16 cellular contexts compared by ENCODE assay signal in the genomic region with DNA sequence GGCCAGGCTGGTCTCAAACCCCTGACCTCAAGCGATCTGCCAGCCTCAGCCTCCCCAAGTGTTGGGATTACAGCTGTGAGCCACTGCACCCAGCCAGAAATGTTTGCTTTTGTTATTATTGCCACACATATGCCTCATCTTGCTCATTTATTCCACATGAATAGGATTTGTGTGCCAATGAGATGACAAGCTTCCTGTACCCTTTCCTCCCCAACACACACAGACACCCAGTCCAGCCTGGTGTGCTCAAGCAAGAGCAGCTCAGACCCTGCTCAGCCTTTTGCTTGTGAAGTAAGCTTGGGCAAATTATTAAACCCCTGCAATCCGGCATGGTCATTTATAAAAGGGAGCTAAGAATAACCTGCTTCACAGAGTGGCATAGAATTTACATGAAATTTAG.
A peak's percentile ranks its signal among the peaks of the same experiment; 100 is the strongest.
DNase-seq lines count a peak whose midpoint lies in the region; ATAC-seq and TF ChIP-seq lines count a peak whose summit lies in the region.
"Had no signal": no experiment of that assay in that cellular context is flagged by ENCODE, and none has a peak within 500 bp of the region (broad histone marks: within the 10 kb centered on the region; RNA-seq: fewer than 3 reads in every experiment).

No MANE protein-coding gene starts in this region.

- 77% methylated on average over 2 of the region's 2 CpGs for WGBS in right cardiac atrium
- WGBS in esophagus squamous epithelium, 2 donors = 68 to 72% methylated on average over 2 of the region's 2 CpGs

- intact Hi-C loops in right cardiac atrium (cut with DNase I) = no loop called here
- intact Hi-C loops in esophagus squamous epithelium (cut with DNase I) = no loop called here

- H3K4me1 ChIP-seq in cardiac muscle cell (ENCODE audit: low read depth) (peaks cover 19% of the 10 kb centered on the region), right cardiac atrium (ENCODE audit: control insufficient read depth, insufficient read depth, low read length) (no peaks in the 10 kb centered on the region), esophagus squamous epithelium (no peaks in the 10 kb centered on the region)

- DNase-seq in cardiac muscle cell (ENCODE audit: low read depth in 1 of 2, low spot score in 1 of 2) = peak in 1 of 2 donors; percentile 55
- no peak for DNase-seq in right cardiac atrium
- peak; percentile 32 for DNase-seq in RPMI7951 (ENCODE audit: low read depth)
- peak; percentile 75 for DNase-seq in fibroblast of pulmonary artery (ENCODE audit: low read depth)
- DNase-seq in esophagus squamous epithelium (lab: John Stamatoyannopoulos, UW) = no peak
- no peak for DNase-seq in GM13977 (ENCODE audit: low spot score)
- no peak for DNase-seq in NCI-H510A treated with DMSO at 0.1 percent for 48 hours (lab: John Stamatoyannopoulos, UW)
- DNase-seq: activated naive CD4-positive, alpha-beta T cell treated with anti-CD3 and anti-CD28 coated beads for 36 hours; immature natural killer cell; MV-4-11; NCI-H82; stimulated activated CD4-positive, alpha-beta T cell treated with anti-CD3 and anti-CD28 coated beads, Interleukin-2, amount 100 ng/mL, for 24 hours had no signal

- in situ Hi-C loops in GM13977 (cut with MboI; ENCODE audit: low pct_unique_long_range_greater_than_20kb, low sequenced_read_pairs, unreplicated experiment) = no loop called here

- no peak for ATAC-seq in right cardiac atrium
- no peak for ATAC-seq in HG03521 (IDR thresholded peaks at IDR 0.05; ENCODE audit: unreplicated experiment)
- ATAC-seq: esophagus mucosa had no signal

- no peak overlapping the region for H3K4me3 ChIP-seq in cardiac muscle cell
- no peak overlapping the region for H3K4me3 ChIP-seq in right cardiac atrium (ENCODE audit: low read length)
- H3K4me3 ChIP-seq in fibroblast of pulmonary artery (replicated peaks; ENCODE audit: low read depth, low read length) = no peak overlapping the region
- no peak overlapping the region for H3K4me3 ChIP-seq in esophagus squamous epithelium
- H3K4me3 ChIP-seq: prostate gland, SJSA1 had no signal

- H3K27me3 ChIP-seq in cardiac muscle cell (no peaks in the 10 kb centered on the region), right cardiac atrium (ENCODE audit: control insufficient read depth, insufficient read depth) (no peaks in the 10 kb centered on the region), esophagus squamous epithelium (no peaks in the 10 kb centered on the region)
- H3K27me3 ChIP-seq: SJSA1 had no signal

- H3K36me3 ChIP-seq in cardiac muscle cell (no peaks in the 10 kb centered on the region), esophagus squamous epithelium (no peaks in the 10 kb centered on the region)
- H3K36me3 ChIP-seq: prostate gland, SJSA1 had no signal

- H3K9me3 ChIP-seq in cardiac muscle cell (ENCODE audit: low read depth) (no peaks in the 10 kb centered on the region), right cardiac atrium (ENCODE audit: control insufficient read depth, low read length) (no peaks in the 10 kb centered on the region), esophagus squamous epithelium (no peaks in the 10 kb centered on the region)
- H3K9me3 ChIP-seq: prostate gland, SJSA1 had no signal

- TF ChIP-seq CTCF in cardiac muscle cell (IDR thresholded peaks at IDR 0.05; ENCODE audit: low read depth, low read length) (no peak), fibroblast of pulmonary artery (IDR thresholded peaks at IDR 0.05; ENCODE audit: low read length, missing control alignments) (no peak), esophagus squamous epithelium (IDR thresholded peaks at IDR 0.05) (no peak), GM13977 (IDR thresholded peaks at IDR 0.05; ENCODE audit: extremely low read depth, insufficient read depth, missing control alignments) (no peak)

- TF ChIP-seq POLR2A in esophagus squamous epithelium (IDR thresholded peaks at IDR 0.05) = no peak

- H3K27ac ChIP-seq in cardiac muscle cell = peak overlapping the region; percentile 56
- no peak overlapping the region for H3K27ac ChIP-seq in right cardiac atrium (ENCODE audit: low read length)
- H3K27ac ChIP-seq in esophagus squamous epithelium = no peak overlapping the region
- H3K27ac ChIP-seq: prostate gland, SJSA1 had no signal

Comparison
In these comparisons a context has a peak if more than half of its experiments do, and no peak if none do; other contexts are left out.
1. DNase-seq: peak in RPMI7951 (single experiment) and fibroblast of pulmonary artery (single experiment); none in right cardiac atrium (0 of 3), esophagus squamous epithelium (single experiment), GM13977 (single experiment) and NCI-H510A treated with DMSO at 0.1 percent for 48 hours (single experiment).